Comparison of ENCODE assay signal across 8 cellular contexts in genomic region chr2:11583840-11584529, GRCh38. TPM values are rescaled to one million over a fixed set of nuclear protein-coding genes. Genes with fewer than 3 reads are reported as not detected.
A peak's percentile ranks its signal among the peaks of the same experiment; 100 is the strongest.
DNase-seq lines count a peak whose midpoint lies in the region; ATAC-seq, FAIRE-seq and TF ChIP-seq lines count a peak whose summit lies in the region.

No MANE protein-coding gene starts in this region.

- H3K9me3 Mint-ChIP-seq in activated T-helper 17 cell treated with anti-CD3 and anti-CD28 coated beads, Interleukin-2, amount 50 U/mL, for 72 hours = no peaks in the 10 kb centered on the region

- peaks cover 6% of the 10 kb centered on the region for H3K4me1 ChIP-seq in HUES48 (ENCODE audit: control insufficient read depth, insufficient read depth, low read length)
- peaks cover 0 to 7% (median 0%) of the 10 kb centered on the region in 3 donors for H3K4me1 ChIP-seq in pancreas
- peaks cover 0 to 5% (median 2%) of the 10 kb centered on the region in 4 donors for H3K4me1 ChIP-seq in tibial artery

- DNase-seq in DMS53 (lab: John Stamatoyannopoulos, UW) = peak; percentile 94
- DNase-seq in RPMI7951 (ENCODE audit: low read depth) = peak; percentile 93
- DNase-seq in foreskin melanocyte = peak; percentile 94
- peak in 5 of 6 donors; percentile 57 to 77 (median 70) for DNase-seq in pancreas
- DNase-seq in tibial artery = peak in 1 of 2 donors; percentile 68

- H3K36me3 ChIP-seq in HUES48 (ENCODE audit: control insufficient read depth, insufficient read depth, low read length) = peaks cover 18% of the 10 kb centered on the region
- H3K36me3 ChIP-seq in pancreas = no peaks in the 10 kb centered on the region
- no peaks in the 10 kb centered on the region for H3K36me3 ChIP-seq in tibial artery

- TF ChIP-seq CTCF in pancreas (IDR thresholded peaks at IDR 0.05) (peak; percentile 58 to 82 (median 71)), tibial artery (IDR thresholded peaks at IDR 0.05) (peak; percentile 32 to 39)

- no peak for FAIRE-seq in pancreas (lab: Jason Lieb, UNC)

- WGBS in pancreas, 2 donors = 51 to 58% methylated on average over 14 of the region's 14 CpGs

- H3K9me3 ChIP-seq in HUES48 (ENCODE audit: control insufficient read depth, insufficient read depth, low read length) = no peaks in the 10 kb centered on the region
- H3K9me3 ChIP-seq in pancreas = no peaks in the 10 kb centered on the region
- no peaks in the 10 kb centered on the region for H3K9me3 ChIP-seq in tibial artery

- peaks cover 16% of the 10 kb centered on the region for H3K27me3 Mint-ChIP-seq in activated T-helper 17 cell treated with anti-CD3 and anti-CD28 coated beads, Interleukin-2, amount 50 U/mL, for 72 hours

- H3K27ac ChIP-seq in HUES48 (ENCODE audit: low read depth, low read length) = peak overlapping the region; percentile 52
- no peak overlapping the region for H3K27ac ChIP-seq in pancreas
- H3K27ac ChIP-seq in tibial artery = no peak overlapping the region

- ATAC-seq in GM21515 (IDR thresholded peaks at IDR 0.05; ENCODE audit: unreplicated experiment) (peak; percentile 74), pancreas (peak; percentile 68 to 91 (median 86))
- peak; percentile 98 for ATAC-seq in activated T-helper 17 cell treated with anti-CD3 and anti-CD28 coated beads, Interleukin-2, amount 50 U/mL, for 72 hours (replicated peaks)

- H3K36me3 Mint-ChIP-seq in activated T-helper 17 cell treated with anti-CD3 and anti-CD28 coated beads, Interleukin-2, amount 50 U/mL, for 72 hours (ENCODE audit: low read depth) = no peaks in the 10 kb centered on the region

- H3K27ac Mint-ChIP-seq in activated T-helper 17 cell treated with anti-CD3 and anti-CD28 coated beads, Interleukin-2, amount 50 U/mL, for 72 hours = peak overlapping the region; percentile 71

- peak overlapping the region; percentile 6 for H3K4me3 Mint-ChIP-seq in activated T-helper 17 cell treated with anti-CD3 and anti-CD28 coated beads, Interleukin-2, amount 50 U/mL, for 72 hours

- H3K27me3 ChIP-seq in HUES48 (ENCODE audit: control insufficient read depth, insufficient read depth, low read length) (no peaks in the 10 kb centered on the region), pancreas (no peaks in the 10 kb centered on the region), tibial artery (peaks cover 0 to 16% of the 10 kb centered on the region in 2 donors)

- no peak overlapping the region for H3K9ac ChIP-seq in HUES48 (ENCODE audit: low read depth, low read length)

- H3K4me1 Mint-ChIP-seq in activated T-helper 17 cell treated with anti-CD3 and anti-CD28 coated beads, Interleukin-2, amount 50 U/mL, for 72 hours = no peaks in the 10 kb centered on the region

- intact Hi-C loops in pancreas (cut with DNase I) (loop anchor here in 1 of 3 donors (10.0 kb wide), 1 partner anchor 439 kb away; no protein-coding TSS in a partner anchor), tibial artery (cut with DNase I; ENCODE audit: low total_unique reads) (loop anchor here (5.0 kb wide), 1 partner anchor 107 kb away; no protein-coding TSS in a partner anchor)

- H3K4me3 ChIP-seq in HUES48 (ENCODE audit: low read depth, low read length) (no peak overlapping the region), pancreas (no peak overlapping the region), tibial artery (no peak overlapping the region)

RNA-seq across cellular contexts. Expression of gene GREB1, which starts 50.1 kb away (rescaled TPM):
- total RNA-seq in RPMI7951 (2014; rRNA removed; shearing (Covaris generic)) = 0.78 and 0.84 TPM in 2 replicates
- 1 to 10 TPM in 1 of 2 donors, under 1 TPM in 1; 0.95 to 1.0 TPM for total RNA-seq in activated T-helper 17 cell treated with anti-CD3 and anti-CD28 coated beads, Interleukin-2, amount 50 U/mL, for 72 hours
- 10 to 100 TPM in 1 of 6 donors, 1 to 10 TPM in 5; 3.5 to 16.1 (median 5.6) TPM for total RNA-seq in pancreas
- 1 to 10 TPM; 6.2 to 6.8 TPM for polyA plus RNA-seq in pancreas
